9 cellular contexts compared by ENCODE assay signal in the genomic region with DNA sequence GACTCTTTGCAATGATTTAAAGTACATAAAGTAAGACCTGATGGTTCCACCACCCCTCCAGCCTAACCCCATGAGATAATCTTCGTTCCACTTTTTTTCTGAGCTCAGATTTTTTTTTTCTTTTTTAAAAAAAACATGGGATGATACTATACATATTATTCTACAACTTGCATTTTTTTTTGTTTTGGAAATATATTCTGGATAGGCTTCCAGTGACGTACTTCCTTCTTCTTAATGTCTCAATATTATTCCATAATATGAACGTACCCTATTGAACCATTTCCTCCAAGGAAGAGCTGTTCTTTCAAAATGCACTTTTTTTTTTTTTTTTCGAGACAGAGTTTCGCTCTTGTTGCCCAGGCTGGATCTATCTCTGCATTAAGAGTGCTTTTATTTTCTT. TPM values are rescaled to one million over a fixed set of nuclear protein-coding genes. Genes with fewer than 3 reads are reported as not detected.
A peak's percentile ranks its signal among the peaks of the same experiment; 100 is the strongest.
DNase-seq lines count a peak whose midpoint lies in the region; ATAC-seq and TF ChIP-seq lines count a peak whose summit lies in the region.
"Had no signal": no experiment of that assay in that cellular context is flagged by ENCODE, and none has a peak within 500 bp of the region (broad histone marks: within the 10 kb centered on the region; RNA-seq: fewer than 3 reads in every experiment).

No MANE protein-coding gene starts in this region.

- H3K36me3 ChIP-seq in heart left ventricle (peaks cover 0 to under 1% (median 0%) of the 10 kb centered on the region in 9 donors), lower lobe of right lung (no peaks in the 10 kb centered on the region), transverse colon (no peaks in the 10 kb centered on the region)

- ATAC-seq in heart left ventricle (no peak), left ventricle myocardium superior (no peak), lower lobe of right lung (no peak), GM19467 (IDR thresholded peaks at IDR 0.05; ENCODE audit: unreplicated experiment) (no peak), GM19351 (IDR thresholded peaks at IDR 0.05; ENCODE audit: unreplicated experiment) (no peak)
- ATAC-seq in activated naive CD8-positive, alpha-beta T cell treated with anti-CD3 and anti-CD28 coated beads, Interleukin-2, amount 10 ng/mL, durations not matched to agents 7 days and 5 days (ENCODE audit: low read depth), result no peak

- 60 to 68% (median 64%) methylated on average over 5 of the region's 5 CpGs for WGBS in heart left ventricle, 4 donors
- 39 to 42% methylated on average over 5 of the region's 5 CpGs for WGBS in transverse colon (ENCODE audit: low coverage in 1 of 2), 2 donors

- peaks cover 0 to 57% (median 19%) of the 10 kb centered on the region in 12 donors for H3K4me1 ChIP-seq in heart left ventricle
- peaks cover 40% of the 10 kb centered on the region for H3K4me1 ChIP-seq in lower lobe of right lung
- peaks cover 0 to 43% (median 22%) of the 10 kb centered on the region in 4 donors for H3K4me1 ChIP-seq in transverse colon

- H3K27me3 ChIP-seq in heart left ventricle, result no peaks in the 10 kb centered on the region
- H3K27me3 ChIP-seq in lower lobe of right lung (ENCODE audit: low read depth), result no peaks in the 10 kb centered on the region
- no peaks in the 10 kb centered on the region for H3K27me3 ChIP-seq in transverse colon

- peaks cover 4% of the 10 kb centered on the region for H3K36me3 Mint-ChIP-seq in activated naive CD8-positive, alpha-beta T cell treated with anti-CD3 and anti-CD28 coated beads, Interleukin-2, amount 10 ng/mL, durations not matched to agents 7 days and 5 days

- no peak for TF ChIP-seq POLR2A in heart left ventricle (IDR thresholded peaks at IDR 0.05)
- no peak for TF ChIP-seq POLR2A in transverse colon (IDR thresholded peaks at IDR 0.05)

- H3K9me3 ChIP-seq in heart left ventricle (no peaks in the 10 kb centered on the region), lower lobe of right lung (no peaks in the 10 kb centered on the region), transverse colon (no peaks in the 10 kb centered on the region)

- no peak for TF ChIP-seq EP300 in transverse colon (IDR thresholded peaks at IDR 0.05; ENCODE audit: low read depth)

- no peaks in the 10 kb centered on the region for H3K9me3 Mint-ChIP-seq in activated naive CD8-positive, alpha-beta T cell treated with anti-CD3 and anti-CD28 coated beads, Interleukin-2, amount 10 ng/mL, durations not matched to agents 7 days and 5 days

- TF ChIP-seq CTCF in heart left ventricle (IDR thresholded peaks at IDR 0.05), result no peak
- TF ChIP-seq CTCF in lower lobe of right lung (IDR thresholded peaks at IDR 0.05), result no peak
- no peak for TF ChIP-seq CTCF in transverse colon (IDR thresholded peaks at IDR 0.05)

- DNase-seq in heart left ventricle (no peak), left ventricle myocardium superior (no peak), lower lobe of right lung (no peak), transverse colon (no peak), HUDEP-2 (lab: John Stamatoyannopoulos, UW; ENCODE audit: unreplicated experiment in 76 of 76) (no peak)
- DNase-seq in activated naive CD8-positive, alpha-beta T cell treated with anti-CD3 and anti-CD28 coated beads, Interleukin-2, amount 10 ng/mL, durations not matched to agents 7 days and 5 days, result no peak
- DNase-seq: activated gamma-delta T cell had no signal

- POLR2A ChIA-PET in activated naive CD8-positive, alpha-beta T cell treated with anti-CD3 and anti-CD28 coated beads, Interleukin-2, amount 10 ng/mL, durations not matched to agents 7 days and 5 days (lab: Charles Lee), result interaction anchor here (2.5 kb wide), 1 partner anchor 10 kb away, joined by 11 read pairs; no protein-coding TSS in a partner anchor

- H3K4me3 Mint-ChIP-seq in activated naive CD8-positive, alpha-beta T cell treated with anti-CD3 and anti-CD28 coated beads, Interleukin-2, amount 10 ng/mL, durations not matched to agents 7 days and 5 days, result peak overlapping the region; percentile 89

- H3K27ac ChIP-seq in heart left ventricle (peak overlapping the region in 3 of 12 donors; percentile 91 to 97 (median 95)), lower lobe of right lung (no peak overlapping the region), transverse colon (peak overlapping the region; percentile 95 to 97 (median 96))

- H3K27ac Mint-ChIP-seq in activated naive CD8-positive, alpha-beta T cell treated with anti-CD3 and anti-CD28 coated beads, Interleukin-2, amount 10 ng/mL, durations not matched to agents 7 days and 5 days, result peak overlapping the region; percentile 82

- H3K4me3 ChIP-seq in heart left ventricle (peak overlapping the region in 9 of 12 donors; percentile 72 to 98 (median 92)), lower lobe of right lung (peak overlapping the region; percentile 99), transverse colon (peak overlapping the region in 3 of 4 donors; percentile 59 to 93 (median 79))

- intact Hi-C loops in heart left ventricle (cut with DNase I), result no loop called here
- intact Hi-C loops in left ventricle myocardium superior (cut with micrococcal nuclease), result no loop called here
- intact Hi-C loops in lower lobe of right lung (cut with DNase I), result no loop called here
- intact Hi-C loops in transverse colon (cut with DNase I; ENCODE audit: low total_unique reads), result no loop called here

- H3K4me1 Mint-ChIP-seq in activated naive CD8-positive, alpha-beta T cell treated with anti-CD3 and anti-CD28 coated beads, Interleukin-2, amount 10 ng/mL, durations not matched to agents 7 days and 5 days, result peaks cover 27% of the 10 kb centered on the region

- in situ Hi-C loops in transverse colon (cut with MboI; ENCODE audit: low pct_ligation_motif_present in 1 of 4, low pct_unique_long_range_greater_than_20kb in 1 of 4, low sequenced_read_pairs in 3 of 4), result no loop called here

- peaks cover 10% of the 10 kb centered on the region for H3K27me3 Mint-ChIP-seq in activated naive CD8-positive, alpha-beta T cell treated with anti-CD3 and anti-CD28 coated beads, Interleukin-2, amount 10 ng/mL, durations not matched to agents 7 days and 5 days

RNA-seq across cellular contexts. Expression of gene EDEM3, which starts 1.6 kb away (rescaled TPM):
- 10 to 100 TPM; 14.3 to 28.6 (median 18.8) TPM for total RNA-seq in heart left ventricle
- polyA plus RNA-seq in heart left ventricle, result 10 to 100 TPM in 1 of 2 donors, 1 to 10 TPM in 1; 7.2 to 13.3 TPM
- total RNA-seq in left ventricle myocardium superior, result 18.3 TPM
- total RNA-seq in activated naive CD8-positive, alpha-beta T cell treated with anti-CD3 and anti-CD28 coated beads, Interleukin-2, amount 10 ng/mL, durations not matched to agents 7 days and 5 days, result 10 to 100 TPM; 18.8 to 29.9 TPM
- 45.5 TPM for total RNA-seq in lower lobe of right lung
- total RNA-seq in transverse colon, result 10 to 100 TPM; 28.1 to 57.0 (median 42.7) TPM
